1 cellular context compared by ENCODE assay signal in genomic region chr3:50648297-50648696, GRCh38.
TF ChIP-seq lines count a peak whose summit lies in the region.

No MANE protein-coding gene starts in this region.

TF ChIP-seq in HepG2, 621 proteins besides CTCF, POLR2A, EP300 and RAD21:
- TF ChIP-seq ZMYM3 (CRISPR knock-in tag; IDR thresholded peaks at IDR 0.05) (no peak), HNRNPUL1 (IDR thresholded peaks at IDR 0.05; ENCODE audit: low read depth, low read length) (no peak), RAD51 (IDR thresholded peaks at IDR 0.05; ENCODE audit: borderline replicate concordance) (no peak), ZBTB14 (CRISPR knock-in tag; IDR thresholded peaks at IDR 0.05) (no peak), ZSCAN29 (CRISPR knock-in tag; conservative IDR thresholded peaks at IDR 0.05) (no peak), RFX1 (IDR thresholded peaks at IDR 0.05) (peak; percentile 51)
- TF ChIP-seq, protein P1, sequence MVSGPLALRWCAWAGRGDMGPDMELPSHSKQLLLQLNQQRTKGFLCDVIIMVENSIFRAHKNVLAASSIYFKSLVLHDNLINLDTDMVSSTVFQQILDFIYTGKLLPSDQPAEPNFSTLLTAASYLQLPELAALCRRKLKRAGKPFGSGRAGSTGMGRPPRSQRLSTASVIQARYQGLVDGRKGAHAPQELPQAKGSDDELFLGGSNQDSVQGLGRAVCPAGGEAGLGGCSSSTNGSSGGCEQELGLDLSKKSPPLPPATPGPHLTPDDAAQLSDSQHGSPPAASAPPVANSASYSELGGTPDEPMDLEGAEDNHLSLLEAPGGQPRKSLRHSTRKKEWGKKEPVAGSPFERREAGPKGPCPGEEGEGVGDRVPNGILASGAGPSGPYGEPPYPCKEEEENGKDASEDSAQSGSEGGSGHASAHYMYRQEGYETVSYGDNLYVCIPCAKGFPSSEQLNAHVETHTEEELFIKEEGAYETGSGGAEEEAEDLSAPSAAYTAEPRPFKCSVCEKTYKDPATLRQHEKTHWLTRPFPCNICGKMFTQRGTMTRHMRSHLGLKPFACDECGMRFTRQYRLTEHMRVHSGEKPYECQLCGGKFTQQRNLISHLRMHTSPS (CRISPR knock-in tag; IDR thresholded peaks at IDR 0.05; ENCODE audit: low read depth) = no peak
